1 cellular context compared by ENCODE assay signal in genomic region chr19:33529094-33529676, GRCh38.
TF ChIP-seq lines count a peak whose summit lies in the region.

No MANE protein-coding gene starts in this region.

TF ChIP-seq in A549, 52 proteins besides CTCF, POLR2A, EP300 and RAD21 (continued from another document):
- no peak for TF ChIP-seq ELK1 (IDR thresholded peaks at IDR 0.05; ENCODE audit: low read depth, low read length)
- no peak for TF ChIP-seq CHD2 (IDR thresholded peaks at IDR 0.05; ENCODE audit: low read length, partially characterized antibody)
- no peak for TF ChIP-seq KDM5A (IDR thresholded peaks at IDR 0.05)
